Comparison of ENCODE assay signal across 12 cellular contexts in genomic region chr2:105977212-105977611, GRCh38.
DNase-seq lines count a peak whose midpoint lies in the region; ATAC-seq and TF ChIP-seq lines count a peak whose summit lies in the region.
"Had no signal": no experiment of that assay in that cellular context is flagged by ENCODE, and none has a peak within 500 bp of the region (broad histone marks: within the 10 kb centered on the region; RNA-seq: fewer than 3 reads in every experiment).

No MANE protein-coding gene starts in this region.

- H3K4me3 Mint-ChIP-seq in activated CD8-positive, alpha-beta T cell treated with anti-CD3 and anti-CD28 coated beads for 36 hours = no peak overlapping the region
- no peak overlapping the region for H3K4me3 Mint-ChIP-seq in activated CD8-positive, alpha-beta T cell treated with anti-CD3 and anti-CD28 coated beads, Interleukin-2, amount 10 ng/mL, durations not matched to agents 7 days and 5 days
- H3K4me3 Mint-ChIP-seq in T-cell (peak overlapping the region in 1 of 3 donors; percentile 37), CD14-positive monocyte (no peak overlapping the region)
- no peak overlapping the region for H3K4me3 Mint-ChIP-seq in stimulated activated effector memory CD8-positive, alpha-beta T cell treated with anti-CD3 and anti-CD28 coated beads, Interleukin-12 subunit alpha, Interleukin-12 subunit beta, amount 100 ng/mL, for 72 hours
- H3K4me3 Mint-ChIP-seq: GM23338 had no signal

- H3K4me1 Mint-ChIP-seq in activated CD8-positive, alpha-beta T cell treated with anti-CD3 and anti-CD28 coated beads for 36 hours (ENCODE audit: low read depth) = peaks cover 38% of the 10 kb centered on the region
- peaks cover 13% of the 10 kb centered on the region for H3K4me1 Mint-ChIP-seq in activated CD8-positive, alpha-beta T cell treated with anti-CD3 and anti-CD28 coated beads, Interleukin-2, amount 10 ng/mL, durations not matched to agents 7 days and 5 days (ENCODE audit: low read depth)
- peaks cover 43 to 58% (median 47%) of the 10 kb centered on the region in 3 donors for H3K4me1 Mint-ChIP-seq in T-cell
- peaks cover 13% of the 10 kb centered on the region for H3K4me1 Mint-ChIP-seq in stimulated activated effector memory CD8-positive, alpha-beta T cell treated with anti-CD3 and anti-CD28 coated beads, Interleukin-12 subunit alpha, Interleukin-12 subunit beta, amount 100 ng/mL, for 72 hours
- H3K4me1 Mint-ChIP-seq in CD14-positive monocyte = no peaks in the 10 kb centered on the region
- H3K4me1 Mint-ChIP-seq: GM23338 had no signal

- no peaks in the 10 kb centered on the region for H3K27me3 Mint-ChIP-seq in activated CD8-positive, alpha-beta T cell treated with anti-CD3 and anti-CD28 coated beads for 36 hours
- H3K27me3 Mint-ChIP-seq in activated CD8-positive, alpha-beta T cell treated with anti-CD3 and anti-CD28 coated beads, Interleukin-2, amount 10 ng/mL, durations not matched to agents 7 days and 5 days (ENCODE audit: low read depth) = no peaks in the 10 kb centered on the region
- H3K27me3 Mint-ChIP-seq in T-cell (no peaks in the 10 kb centered on the region), CD14-positive monocyte (ENCODE audit: low read depth in 3 of 3) (peaks cover 0 to 3% (median 2%) of the 10 kb centered on the region in 3 donors)

- no peaks in the 10 kb centered on the region for H3K36me3 Mint-ChIP-seq in activated CD8-positive, alpha-beta T cell treated with anti-CD3 and anti-CD28 coated beads for 36 hours (ENCODE audit: low read depth)
- H3K36me3 Mint-ChIP-seq in activated CD8-positive, alpha-beta T cell treated with anti-CD3 and anti-CD28 coated beads, Interleukin-2, amount 10 ng/mL, durations not matched to agents 7 days and 5 days (ENCODE audit: low read depth) = peaks cover 5% of the 10 kb centered on the region
- H3K36me3 Mint-ChIP-seq in T-cell (no peaks in the 10 kb centered on the region), CD14-positive monocyte (no peaks in the 10 kb centered on the region)
- no peaks in the 10 kb centered on the region for H3K36me3 Mint-ChIP-seq in stimulated activated effector memory CD8-positive, alpha-beta T cell treated with anti-CD3 and anti-CD28 coated beads, Interleukin-12 subunit alpha, Interleukin-12 subunit beta, amount 100 ng/mL, for 72 hours

- no peaks in the 10 kb centered on the region for H3K36me3 ChIP-seq in mesendoderm (ENCODE audit: control insufficient read depth, insufficient read depth, low read length)
- H3K36me3 ChIP-seq: BLaER1 had no signal

- no peak overlapping the region for H4K8ac ChIP-seq in mesendoderm (ENCODE audit: low read depth, low read length)

- no peak overlapping the region for H3K9ac ChIP-seq in mesendoderm (ENCODE audit: low read length)
- H3K9ac ChIP-seq: BLaER1 had no signal

- DNase-seq in activated CD8-positive, alpha-beta T cell treated with anti-CD3 and anti-CD28 coated beads for 36 hours = peak; percentile 39
- no peak for DNase-seq in activated CD8-positive, alpha-beta T cell treated with anti-CD3 and anti-CD28 coated beads, Interleukin-2, amount 10 ng/mL, durations not matched to agents 7 days and 5 days
- DNase-seq in T-cell (no peak), fibroblast of villous mesenchyme (ENCODE audit: low read depth) (peak; percentile 34), CD14-positive monocyte (ENCODE audit: low spot score) (no peak), mesendoderm (no peak), NOMO-1 treated with DMSO at 0.1 percent for 48 hours (lab: John Stamatoyannopoulos, UW; ENCODE audit: unreplicated experiment) (no peak)
- no peak for DNase-seq in stimulated activated effector memory CD8-positive, alpha-beta T cell treated with anti-CD3 and anti-CD28 coated beads, Interleukin-12 subunit alpha, Interleukin-12 subunit beta, amount 100 ng/mL, for 72 hours (ENCODE audit: low spot score in 2 of 2)
- DNase-seq: foreskin melanocyte, NCI-H2171 treated with DMSO at 0.1 percent for 48 hours had no signal

- no peak overlapping the region for H4K5ac ChIP-seq in mesendoderm (ENCODE audit: low read length)

- no peaks in the 10 kb centered on the region for H3K27me3 ChIP-seq in mesendoderm (ENCODE audit: insufficient read depth, low read length, poor library complexity)
- H3K27me3 ChIP-seq: BLaER1 had no signal

- CTCF ChIA-PET in activated CD8-positive, alpha-beta T cell treated with anti-CD3 and anti-CD28 coated beads for 36 hours (lab: Charles Lee) = interaction anchor here (1.0 kb wide), 1 partner anchor 52 kb away, joined by 3 read pairs; no protein-coding TSS in a partner anchor
- CTCF ChIA-PET in activated CD8-positive, alpha-beta T cell treated with anti-CD3 and anti-CD28 coated beads, Interleukin-2, amount 10 ng/mL, durations not matched to agents 7 days and 5 days (lab: Charles Lee) = no interaction called here
- CTCF ChIA-PET in T-cell (lab: Charles Lee) = no interaction called here

- H3K4me2 ChIP-seq in mesendoderm (ENCODE audit: low read length) = no peak overlapping the region
- H3K4me2 ChIP-seq: BLaER1, GM23338 had no signal

- intact Hi-C loops in activated CD8-positive, alpha-beta T cell treated with anti-CD3 and anti-CD28 coated beads for 36 hours (cut with micrococcal nuclease) = no loop called here
- intact Hi-C loops in CD14-positive monocyte (cut with micrococcal nuclease) = no loop called here

- peaks cover 6% of the 10 kb centered on the region for H3K9me3 Mint-ChIP-seq in activated CD8-positive, alpha-beta T cell treated with anti-CD3 and anti-CD28 coated beads for 36 hours
- peaks cover 4% of the 10 kb centered on the region for H3K9me3 Mint-ChIP-seq in activated CD8-positive, alpha-beta T cell treated with anti-CD3 and anti-CD28 coated beads, Interleukin-2, amount 10 ng/mL, durations not matched to agents 7 days and 5 days (ENCODE audit: insufficient read depth)
- no peaks in the 10 kb centered on the region for H3K9me3 Mint-ChIP-seq in T-cell
- H3K9me3 Mint-ChIP-seq in stimulated activated effector memory CD8-positive, alpha-beta T cell treated with anti-CD3 and anti-CD28 coated beads, Interleukin-12 subunit alpha, Interleukin-12 subunit beta, amount 100 ng/mL, for 72 hours = no peaks in the 10 kb centered on the region
- H3K9me3 Mint-ChIP-seq in CD14-positive monocyte = peaks cover 13 to 42% (median 20%) of the 10 kb centered on the region in 7 donors

- no peak overlapping the region for H2BK5ac ChIP-seq in mesendoderm (ENCODE audit: low read length)

- no peak overlapping the region for H3K4ac ChIP-seq in mesendoderm (ENCODE audit: low read depth, low read length)

- WGBS in mesendoderm (ENCODE audit: extremely low coverage, insufficient coverage, low lambda C conversion rate) = no CpG with 5 or more reads among the region's 5 CpGs

- no peak overlapping the region for H2BK15ac ChIP-seq in mesendoderm (replicated peaks; ENCODE audit: low read depth)

- ATAC-seq in activated CD8-positive, alpha-beta T cell treated with anti-CD3 and anti-CD28 coated beads for 36 hours = peak; percentile 79
- ATAC-seq in activated CD8-positive, alpha-beta T cell treated with anti-CD3 and anti-CD28 coated beads, Interleukin-2, amount 10 ng/mL, durations not matched to agents 7 days and 5 days = no peak
- no peak for ATAC-seq in T-cell (replicated peaks in 1 of 4)
- peak; percentile 71 for ATAC-seq in stimulated activated effector memory CD8-positive, alpha-beta T cell treated with anti-CD3 and anti-CD28 coated beads, Interleukin-12 subunit alpha, Interleukin-12 subunit beta, amount 100 ng/mL, for 72 hours
- ATAC-seq: GM23338 had no signal

- no peaks in the 10 kb centered on the region for H3K79me1 ChIP-seq in mesendoderm (ENCODE audit: low read length)

- no peak overlapping the region for H2BK120ac ChIP-seq in mesendoderm (ENCODE audit: low read depth, low read length)

- POLR2A ChIA-PET in activated CD8-positive, alpha-beta T cell treated with anti-CD3 and anti-CD28 coated beads for 36 hours (lab: Charles Lee) = no interaction called here
- POLR2A ChIA-PET in activated CD8-positive, alpha-beta T cell treated with anti-CD3 and anti-CD28 coated beads, Interleukin-2, amount 10 ng/mL, durations not matched to agents 7 days and 5 days (lab: Charles Lee) = no interaction called here
- POLR2A ChIA-PET in T-cell (lab: Charles Lee) = interaction anchor here in 1 of 2 donors (0.8 kb wide), 1 partner anchor 42 kb away, joined by 3 read pairs; no protein-coding TSS in a partner anchor

- H3K4me1 ChIP-seq in mesendoderm (ENCODE audit: control insufficient read depth, low read depth, low read length) = no peaks in the 10 kb centered on the region

- H3K4me3 ChIP-seq in fibroblast of villous mesenchyme (ENCODE audit: low read depth, low read length) = no peak overlapping the region
- no peak overlapping the region for H3K4me3 ChIP-seq in mesendoderm (ENCODE audit: low read length)
- H3K4me3 ChIP-seq: BLaER1, GM23338 had no signal

- no peaks in the 10 kb centered on the region for H3K79me2 ChIP-seq in mesendoderm (ENCODE audit: control insufficient read depth, insufficient read depth, low read length)

- no peak overlapping the region for H3K23ac ChIP-seq in mesendoderm (ENCODE audit: low read length)

- H3K27ac Mint-ChIP-seq in activated CD8-positive, alpha-beta T cell treated with anti-CD3 and anti-CD28 coated beads for 36 hours = no peak overlapping the region
- no peak overlapping the region for H3K27ac Mint-ChIP-seq in activated CD8-positive, alpha-beta T cell treated with anti-CD3 and anti-CD28 coated beads, Interleukin-2, amount 10 ng/mL, durations not matched to agents 7 days and 5 days
- H3K27ac Mint-ChIP-seq in T-cell (peak overlapping the region; percentile 48 to 72), CD14-positive monocyte (no peak overlapping the region)
- H3K27ac Mint-ChIP-seq in stimulated activated effector memory CD8-positive, alpha-beta T cell treated with anti-CD3 and anti-CD28 coated beads, Interleukin-12 subunit alpha, Interleukin-12 subunit beta, amount 100 ng/mL, for 72 hours = no peak overlapping the region
- H3K27ac Mint-ChIP-seq: GM23338 had no signal

- no peak overlapping the region for H3K18ac ChIP-seq in mesendoderm (ENCODE audit: low read length)

- H3K27ac ChIP-seq in mesendoderm (ENCODE audit: low read depth, low read length) = no peak overlapping the region
- H3K27ac ChIP-seq: BLaER1 had no signal

- no peak for TF ChIP-seq CTCF in activated CD8-positive, alpha-beta T cell treated with anti-CD3 and anti-CD28 coated beads for 36 hours (IDR thresholded peaks at IDR 0.05)
- TF ChIP-seq CTCF in fibroblast of villous mesenchyme (IDR thresholded peaks at IDR 0.05; ENCODE audit: insufficient read depth, low read depth, low read length) (no peak), CD14-positive monocyte (IDR thresholded peaks at IDR 0.05) (no peak)

- no peak overlapping the region for H3K56ac ChIP-seq in mesendoderm (ENCODE audit: low read length)

- no peak overlapping the region for H2AK5ac ChIP-seq in mesendoderm (ENCODE audit: low read length)

Comparison
In these comparisons a context has a peak if more than half of its experiments do, and no peak if none do; other contexts are left out.
1. ATAC-seq: peak in activated CD8-positive, alpha-beta T cell treated with anti-CD3 and anti-CD28 coated beads for 36 hours (single experiment) and stimulated activated effector memory CD8-positive, alpha-beta T cell treated with anti-CD3 and anti-CD28 coated beads, Interleukin-12 subunit alpha, Interleukin-12 subunit beta, amount 100 ng/mL, for 72 hours (single experiment); none in activated CD8-positive, alpha-beta T cell treated with anti-CD3 and anti-CD28 coated beads, Interleukin-2, amount 10 ng/mL, durations not matched to agents 7 days and 5 days (single experiment) and T-cell (0 of 4).
2. DNase-seq: peak in activated CD8-positive, alpha-beta T cell treated with anti-CD3 and anti-CD28 coated beads for 36 hours (single experiment) and fibroblast of villous mesenchyme (single experiment); none in activated CD8-positive, alpha-beta T cell treated with anti-CD3 and anti-CD28 coated beads, Interleukin-2, amount 10 ng/mL, durations not matched to agents 7 days and 5 days (single experiment), T-cell (0 of 34), stimulated activated effector memory CD8-positive, alpha-beta T cell treated with anti-CD3 and anti-CD28 coated beads, Interleukin-12 subunit alpha, Interleukin-12 subunit beta, amount 100 ng/mL, for 72 hours (0 of 2), CD14-positive monocyte (single experiment), mesendoderm (single experiment) and NOMO-1 treated with DMSO at 0.1 percent for 48 hours (single experiment).
3. H3K27ac Mint-ChIP-seq: peak in T-cell (2 of 2); none in activated CD8-positive, alpha-beta T cell treated with anti-CD3 and anti-CD28 coated beads for 36 hours (single experiment), activated CD8-positive, alpha-beta T cell treated with anti-CD3 and anti-CD28 coated beads, Interleukin-2, amount 10 ng/mL, durations not matched to agents 7 days and 5 days (single experiment), stimulated activated effector memory CD8-positive, alpha-beta T cell treated with anti-CD3 and anti-CD28 coated beads, Interleukin-12 subunit alpha, Interleukin-12 subunit beta, amount 100 ng/mL, for 72 hours (single experiment) and CD14-positive monocyte (0 of 7).